In genomic region chr11:116800610-116801009, GRCh38 we compare ENCODE assay signal across 3 cellular contexts.
TF ChIP-seq lines count a peak whose summit lies in the region.

No MANE protein-coding gene starts in this region.

TF ChIP-seq in A549, 52 proteins besides CTCF, POLR2A, EP300 and RAD21:
- TF ChIP-seq NFE2L2 (conservative IDR thresholded peaks at IDR 0.05; ENCODE audit: low read length), result peak; percentile 46; the same call in 1 of the 2 replicates
- peak; percentile 76 for TF ChIP-seq MAFK (IDR thresholded peaks at IDR 0.05; ENCODE audit: partially characterized antibody)
- no peak for TF ChIP-seq KDM1A (IDR thresholded peaks at IDR 0.05; ENCODE audit: low read depth)

TF ChIP-seq in GM23338, 12 proteins besides CTCF, POLR2A, EP300 and RAD21:
- TF ChIP-seq REST (IDR thresholded peaks at IDR 0.05; ENCODE audit: unreplicated experiment), result no peak
- no peak for TF ChIP-seq ETS1 (IDR thresholded peaks at IDR 0.05)
- no peak for TF ChIP-seq JUNB (IDR thresholded peaks at IDR 0.05; ENCODE audit: unreplicated experiment)
- TF ChIP-seq ZNF331 (CRISPR knock-in tag; IDR thresholded peaks at IDR 0.05; ENCODE audit: low read depth), result no peak
- TF ChIP-seq ZNF114 (CRISPR knock-in tag; IDR thresholded peaks at IDR 0.05), result no peak
- TF ChIP-seq EZH2 (IDR thresholded peaks at IDR 0.05; ENCODE audit: low read depth, unreplicated experiment), result no peak

TF ChIP-seq in K562, 482 proteins besides CTCF, POLR2A, EP300 and RAD21:
- TF ChIP-seq NFE2L1 (tag; IDR thresholded peaks at IDR 0.05; ENCODE audit: borderline replicate concordance, low read depth) (peak; percentile 76), E2F3 (CRISPR knock-in tag; IDR thresholded peaks at IDR 0.05) (no peak), MAFF (IDR thresholded peaks at IDR 0.05; ENCODE audit: low read length) (peak; percentile 72), PURB (CRISPR knock-in tag; IDR thresholded peaks at IDR 0.05; ENCODE audit: low read depth) (no peak), ZNF407 (IDR thresholded peaks at IDR 0.05; ENCODE audit: low read depth) (no peak), C11orf30 (IDR thresholded peaks at IDR 0.05; ENCODE audit: low read depth) (peak; percentile 66; the same call in 1 of the 2 replicates), ESRRB (CRISPR knock-in tag; IDR thresholded peaks at IDR 0.05; ENCODE audit: borderline replicate concordance) (no peak), PHF21A (IDR thresholded peaks at IDR 0.05; ENCODE audit: borderline replicate concordance, low read depth) (no peak), UBTF (IDR thresholded peaks at IDR 0.05; ENCODE audit: borderline replicate concordance in 1 of 2, low read depth in 2 of 2, low read length in 2 of 2) (no peak), CSDE1 (IDR thresholded peaks at IDR 0.05) (no peak), ZNF449 (CRISPR knock-in tag; IDR thresholded peaks at IDR 0.05) (no peak), MXI1 (IDR thresholded peaks at IDR 0.05; ENCODE audit: low read depth, low read length) (no peak), MAFK (IDR thresholded peaks at IDR 0.05; ENCODE audit: low read length) (peak; percentile 68; the same call in 1 of the 2 replicates), MAFG (tag; conservative IDR thresholded peaks at IDR 0.05) (peak; percentile 83), CCAR2 (IDR thresholded peaks at IDR 0.05; ENCODE audit: low read depth, low read length) (no peak), MIER1 (IDR thresholded peaks at IDR 0.05; ENCODE audit: low read depth) (no peak), SMAD1 (IDR thresholded peaks at IDR 0.05; ENCODE audit: low read depth, low read length, partially characterized antibody) (no peak), THRB (CRISPR knock-in tag; conservative IDR thresholded peaks at IDR 0.05) (no peak), NFE2 (IDR thresholded peaks at IDR 0.05; ENCODE audit: low read depth) (peak; percentile 71), ZNF512 (tag; IDR thresholded peaks at IDR 0.05) (no peak), ZNF316 (IDR thresholded peaks at IDR 0.05) (peak; percentile 77), ZNF589 (CRISPR knock-in tag; IDR thresholded peaks at IDR 0.05; ENCODE audit: low read depth) (no peak), POLR2AphosphoS5 (IDR thresholded peaks at IDR 0.05; ENCODE audit: control insufficient read depth, insufficient read depth, low read depth, low read length) (no peak), DLX4 (CRISPR knock-in tag; IDR thresholded peaks at IDR 0.05) (no peak), ARNT (IDR thresholded peaks at IDR 0.05) (no peak), SIRT6 (IDR thresholded peaks at IDR 0.05; ENCODE audit: low read depth, low read length) (no peak), ATF6 (CRISPR knock-in tag; IDR thresholded peaks at IDR 0.05) (no peak), NCOA6 (IDR thresholded peaks at IDR 0.05) (no peak)
